Comparison of ENCODE assay signal across 16 cellular contexts in genomic region chr18:62737474-62737873, GRCh38. TPM values are rescaled to one million over a fixed set of nuclear protein-coding genes. Genes with fewer than 3 reads are reported as not detected.
DNase-seq lines count a peak whose midpoint lies in the region; FAIRE-seq and TF ChIP-seq lines count a peak whose summit lies in the region.
"Had no signal": no experiment of that assay in that cellular context is flagged by ENCODE, and none has a peak within 500 bp of the region (broad histone marks: within the 10 kb centered on the region; RNA-seq: fewer than 3 reads in every experiment).

No MANE protein-coding gene starts in this region.

- H4K20me1 ChIP-seq in H9 (ENCODE audit: control insufficient read depth, insufficient read depth, insufficient read length) (peaks cover 2% of the 10 kb centered on the region), H1 (replicated peaks in 1 of 2; ENCODE audit: control insufficient read depth in 1 of 2, insufficient read depth in 2 of 2, low read length in 2 of 2) (peaks cover 6 to 17% of the 10 kb centered on the region in 2 experiments)

- H3K23me2 ChIP-seq in H9 (ENCODE audit: insufficient read length, low read depth, low read length, poor library complexity, severe bottlenecking) = no peaks in the 10 kb centered on the region
- H3K23me2 ChIP-seq in H1 (ENCODE audit: low read depth, low read length) = no peaks in the 10 kb centered on the region; the same call in 1 of the 2 replicates

- no peak overlapping the region for H2BK120ac ChIP-seq in H9 (ENCODE audit: low read depth, low read length, poor library complexity, severe bottlenecking)
- H2BK120ac ChIP-seq in H1 (replicated peaks; ENCODE audit: low read depth, low read length) = no peak overlapping the region

- H4K8ac ChIP-seq in H9 (replicated peaks; ENCODE audit: insufficient read length, low read depth, low read length) (no peak overlapping the region), H1 (ENCODE audit: extremely low read depth, insufficient read depth, low read length) (no peak overlapping the region)

- H3K4me3 Mint-ChIP-seq in H9 (peak overlapping the region in 1 of 2 experiments; percentile 3; a peak in 2 of 5 replicates), nephron progenitor cell (no peak overlapping the region)
- H3K4me3 Mint-ChIP-seq: CD14-positive monocyte; CD8-positive, alpha-beta T cell had no signal

- H4K5ac ChIP-seq in H9 (ENCODE audit: insufficient read length, low read depth, low read length) = no peak overlapping the region
- H4K5ac ChIP-seq in H1 (ENCODE audit: insufficient read length, low read depth, low read length) = no peak overlapping the region

- CTCF ChIA-PET in H1 (lab: Charles Lee; ENCODE audit: partially characterized antibody) = interaction anchor here (1.7 to 2.5 kb wide), 3 partner anchors 11 to 22 kb away, joined by 3 to 8 read pairs (median 7); no protein-coding TSS in a partner anchor

- H3K9me3 Mint-ChIP-seq in H9 (peaks cover 0 to 10% of the 10 kb centered on the region in 2 experiments; a peak in 4 of 5 replicates), nephron progenitor cell (peaks cover 31% of the 10 kb centered on the region)

- DNase-seq in H9 (no peak), H1 (ENCODE audit: low read depth in 1 of 2, low spot score in 2 of 2) (no peak), nephron progenitor cell (no peak), anterior cingulate cortex (lab: John Stamatoyannopoulos, UW) (no peak), EL (no peak)
- no peak for DNase-seq in activated naive CD4-positive, alpha-beta T cell (lab: John Stamatoyannopoulos, UW)
- DNase-seq: BE2C; CD8-positive, alpha-beta T cell; COR-L47; DND-41; GM23248 had no signal

- no peak overlapping the region for H3T11ph ChIP-seq in H9 (ENCODE audit: low read length)

- H3K36me3 Mint-ChIP-seq in H9 (ENCODE audit: insufficient read depth in 1 of 3, low read depth in 3 of 3) (peaks cover 0 to 20% (median 6%) of the 10 kb centered on the region in 3 experiments; a peak in 6 of 7 replicates), nephron progenitor cell (ENCODE audit: low read depth) (peaks cover 45% of the 10 kb centered on the region)
- H3K36me3 Mint-ChIP-seq: CD14-positive monocyte; CD8-positive, alpha-beta T cell had no signal

- POLR2A ChIA-PET in H1 (lab: Charles Lee; ENCODE audit: partially characterized antibody) = interaction anchor here (0.7 to 2.0 kb wide), 3 partner anchors 13 to 21 kb away, joined by 3 to 7 read pairs (median 3); no protein-coding TSS in a partner anchor

- H3K23ac ChIP-seq in H9 (ENCODE audit: insufficient read length, low read depth, low read length) (no peak overlapping the region), H1 (ENCODE audit: insufficient read length) (no peak overlapping the region)

- no peaks in the 10 kb centered on the region for H3K36me3 ChIP-seq in H1 (ENCODE audit: control insufficient read depth in 2 of 4, insufficient read depth in 4 of 4, low read length in 3 of 4)
- H3K36me3 ChIP-seq: BE2C, HAP-1 had no signal

- no peak for TF ChIP-seq EP300 in H1 (IDR thresholded peaks at IDR 0.05; ENCODE audit: borderline replicate concordance in 1 of 2, low read depth in 2 of 2, low read length in 2 of 2)

- no peak overlapping the region for H3K4ac ChIP-seq in H9 (ENCODE audit: low read depth, low read length)
- no peak overlapping the region for H3K4ac ChIP-seq in H1 (replicated peaks; ENCODE audit: insufficient read length, low read depth, low read length)

- TF ChIP-seq POLR2A in H1 (IDR thresholded peaks at IDR 0.05; ENCODE audit: control extremely low read depth in 1 of 2, low read depth in 2 of 2, low read length in 2 of 2) = no peak

- H3K79me2 ChIP-seq in H9 (ENCODE audit: insufficient read depth, low read length) (peaks cover 75% of the 10 kb centered on the region; the same call in 1 of the 2 replicates), H1 (ENCODE audit: control insufficient read depth in 1 of 2, insufficient read depth in 2 of 2, low read length in 2 of 2) (peaks cover 41 to 100% of the 10 kb centered on the region in 2 experiments)

- no peak overlapping the region for H3K4me2 ChIP-seq in H9 (ENCODE audit: insufficient read depth, insufficient read length, low read length)
- H3K4me2 ChIP-seq in H1 (ENCODE audit: insufficient read depth in 1 of 2, low read depth in 2 of 2, low read length in 2 of 2) = peak overlapping the region in 1 of 2 experiments; percentile 56; a peak in 2 of 4 replicates
- H3K4me2 ChIP-seq: A549 had no signal

- H2BK12ac ChIP-seq in H9 (ENCODE audit: insufficient read length, low read depth, low read length) (no peak overlapping the region), H1 (ENCODE audit: low read depth, low read length) (peak overlapping the region; percentile 13; the same call in 1 of the 2 replicates)

- H2BK20ac ChIP-seq in H9 (ENCODE audit: low read depth, low read length, poor library complexity, severe bottlenecking) = no peak overlapping the region
- H2BK20ac ChIP-seq in H1 (ENCODE audit: low read length) = no peak overlapping the region

- H4K91ac ChIP-seq in H9 (ENCODE audit: insufficient read length, low read depth, low read length) (no peak overlapping the region), H1 (replicated peaks; ENCODE audit: insufficient read length, low read length) (no peak overlapping the region)

- no peak overlapping the region for H3K56ac ChIP-seq in H9 (ENCODE audit: insufficient read length, low read depth, low read length)
- no peak overlapping the region for H3K56ac ChIP-seq in H1 (replicated peaks; ENCODE audit: insufficient read length, low read depth, low read length)

- H3K4me1 Mint-ChIP-seq in H9 = peaks cover 74 to 77% of the 10 kb centered on the region in 2 experiments
- peaks cover 42% of the 10 kb centered on the region for H3K4me1 Mint-ChIP-seq in nephron progenitor cell

- H3K18ac ChIP-seq in H9 (ENCODE audit: insufficient read length, low read depth, low read length) = no peak overlapping the region
- no peak overlapping the region; the same call in 1 of the 2 replicates for H3K18ac ChIP-seq in H1 (ENCODE audit: extremely low read depth, low read length)

- no CpG with 5 or more reads among the region's 3 CpGs for WGBS in H9 (ENCODE audit: extremely low coverage, insufficient read length, low lambda C conversion rate)
- WGBS in H1 (ENCODE audit: extremely low coverage in 1 of 2, insufficient coverage in 1 of 2, insufficient read length in 1 of 2, insufficient replicate concordance in 2 of 2, low coverage in 1 of 2, low lambda C conversion rate in 2 of 2, missing lambda C conversion rate in 1 of 2), 2 experiments = 53% methylated on average over 3 of the region's 3 CpGs; no CpG with 5 or more reads in 1 of the 2 experiments

- H2BK5ac ChIP-seq in H9 (ENCODE audit: insufficient read length, low read length) = no peak overlapping the region
- peak overlapping the region; percentile 36 for H2BK5ac ChIP-seq in H1 (ENCODE audit: low read depth, low read length)

- H3K27me3 Mint-ChIP-seq in H9 (ENCODE audit: low read depth) (no peaks in the 10 kb centered on the region), nephron progenitor cell (ENCODE audit: low read depth, poor library complexity) (no peaks in the 10 kb centered on the region)

- peaks cover 21% of the 10 kb centered on the region for H3K4me1 ChIP-seq in H9 (ENCODE audit: insufficient read depth, low read length)
- H3K4me1 ChIP-seq in H1 (replicated peaks in 1 of 4; ENCODE audit: control insufficient read depth in 3 of 4, insufficient read depth in 4 of 4, low read length in 3 of 4) = peaks cover 6 to 32% (median 24%) of the 10 kb centered on the region in 4 experiments
- H3K4me1 ChIP-seq: BE2C had no signal

- no peak for TF ChIP-seq RAD21 in H1 (IDR thresholded peaks at IDR 0.05 in 1 of 2, conservative IDR thresholded peaks at IDR 0.05 in 1 of 2; ENCODE audit: low read depth in 2 of 2, low read length in 2 of 2)

- H2AFZ ChIP-seq in H9 (ENCODE audit: low read length) (no peak overlapping the region), H1 (ENCODE audit: low read length) (no peak overlapping the region)
- H2AFZ ChIP-seq: GM23248 had no signal

- H3K4me3 ChIP-seq in H1 (ENCODE audit: extremely low read depth in 1 of 4, insufficient read depth in 2 of 4, low read depth in 3 of 4, low read length in 4 of 4) = no peak overlapping the region
- H3K4me3 ChIP-seq: A549, GM23248, HAP-1 had no signal

- no peak overlapping the region for H3K9ac ChIP-seq in H9 (ENCODE audit: extremely low read depth, insufficient read length, low read length)
- H3K9ac ChIP-seq in H1 (replicated peaks in 1 of 4; ENCODE audit: extremely low read depth in 1 of 4, low read depth in 3 of 4, low read length in 3 of 4) = no peak overlapping the region
- H3K9ac ChIP-seq: GM23248 had no signal

- H3K27ac ChIP-seq in H9 (ENCODE audit: insufficient read length, low read depth, low read length) = peak overlapping the region; percentile 21
- H3K27ac ChIP-seq in H1 (ENCODE audit: low read depth, low read length) = peak overlapping the region; percentile 11; the same call in 1 of the 2 replicates
- H3K27ac ChIP-seq: A549, GM23248 had no signal

- H3K27ac Mint-ChIP-seq in H9 = peak overlapping the region; percentile 8 to 73 (median 35); a peak in 5 of 7 replicates
- H3K27ac Mint-ChIP-seq in nephron progenitor cell = peak overlapping the region; percentile 78
- H3K27ac Mint-ChIP-seq: CD14-positive monocyte; CD8-positive, alpha-beta T cell had no signal

- H2AK5ac ChIP-seq in H9 (ENCODE audit: insufficient read length, low read length) (no peak overlapping the region), H1 (ENCODE audit: low read depth, low read length) (0 out of 2 replicates have a peak overlapping the region, but pooled peaks have one; percentile 59)

- H3K14ac ChIP-seq in H9 (ENCODE audit: insufficient read depth, low read length) = no peak overlapping the region
- H3K14ac ChIP-seq in H1 (ENCODE audit: insufficient read length) = no peak overlapping the region

- no peak overlapping the region for H2BK15ac ChIP-seq in H9 (ENCODE audit: low read depth, low read length)
- H2BK15ac ChIP-seq in H1 (ENCODE audit: low read length) = 0 out of 2 replicates have a peak overlapping the region, but pooled peaks have one; percentile 50

- no peak for TF ChIP-seq CTCF in H9 (conservative IDR thresholded peaks at IDR 0.05)
- TF ChIP-seq CTCF in H1 (IDR thresholded peaks at IDR 0.05; ENCODE audit: control extremely low read depth in 1 of 3, insufficient read depth in 1 of 3, low read depth in 1 of 3, low read length in 3 of 3) = peak in 2 of 3 experiments; percentile 7 to 14; a peak in 2 of 4 replicates
- TF ChIP-seq CTCF in nephron progenitor cell (IDR thresholded peaks at IDR 0.05) = no peak

- peak; percentile 93 for FAIRE-seq in H1 (lab: Jason Lieb, UNC)
- FAIRE-seq: A549, GM18507, HepG2 had no signal

- H3K27me3 ChIP-seq in H9 (ENCODE audit: insufficient read depth, low read length) = no peaks in the 10 kb centered on the region
- H3K27me3 ChIP-seq in H1 (replicated peaks in 1 of 4; ENCODE audit: control insufficient read depth in 3 of 4, extremely low read depth in 1 of 4, insufficient read depth in 3 of 4, low read length in 3 of 4) = no peaks in the 10 kb centered on the region
- H3K27me3 ChIP-seq: BE2C had no signal

- H3K9me3 ChIP-seq in H9 (ENCODE audit: control insufficient read depth, low read depth, low read length) (no peaks in the 10 kb centered on the region), H1 (ENCODE audit: insufficient read depth in 2 of 2, low read depth in 1 of 2, low read length in 1 of 2) (no peaks in the 10 kb centered on the region; a peak in 1 of 4 replicates)
- H3K9me3 ChIP-seq: A549, BE2C, HAP-1 had no signal

- H3K79me1 ChIP-seq in H9 (ENCODE audit: insufficient read depth, low read depth, low read length, poor library complexity, severe bottlenecking) (peaks cover 4% of the 10 kb centered on the region), H1 (ENCODE audit: low read depth, low read length) (peaks cover 4% of the 10 kb centered on the region)

RNA-seq across cellular contexts. Expression of gene PHLPP1, which starts 22.1 kb away (rescaled TPM):
- total RNA-seq in H9 (2021) = 38.8 and 39.9 TPM in 2 replicates
- 66.3 and 67.4 TPM in 2 replicates for total RNA-seq in H1 (2021; fragmentation: NEBNext Ultra II Directional; extraction: Animal tissue kit (Norgen Biotek cat#: 25700))
- 26.6 and 28.0 TPM in 2 replicates for polyA plus RNA-seq in H1 (2011; rRNA removed)
- 23.4 TPM for polyA plus RNA-seq in H1 (2011; cell fraction: cytosol; rRNA removed)
- 34.7 TPM for polyA plus RNA-seq in H1 (2011; cell fraction: nucleus; rRNA removed)
- 25.6 to 34.5 TPM (median 29.9 TPM) in 4 replicates for polyA plus RNA-seq in H1 (2012, experiment 1 of 2)
- 10.4 TPM for polyA plus RNA-seq in H1 (2012, experiment 2 of 2)
- polyA plus RNA-seq in H1 (2013, experiment 1 of 2) = 24.5 TPM
- 25.0 TPM for polyA plus RNA-seq in H1 (2013, experiment 2 of 2)
- polyA minus RNA-seq in H1 (2011; rRNA and poly(A)+ RNA removed) = 52.5 and 99.6 TPM in 2 replicates
- 46.8 TPM for polyA minus RNA-seq in H1 (2011; cell fraction: cytosol; rRNA and poly(A)+ RNA removed)
- 82.8 TPM for polyA minus RNA-seq in H1 (2011; cell fraction: nucleus; rRNA and poly(A)+ RNA removed)

Comparison
In these comparisons a context has a peak if more than half of its experiments do, and no peak if none do; other contexts are left out.
1. CTCF ChIP-seq: peak in H1 (2 of 3); none in H9 (single experiment) and nephron progenitor cell (single experiment).